1 cellular context compared by ENCODE assay signal in genomic region chr2:162574615-162575452, GRCh38.
A peak's percentile ranks its signal among the peaks of the same experiment; 100 is the strongest.
TF ChIP-seq lines count a peak whose summit lies in the region.

No MANE protein-coding gene starts in this region.

TF ChIP-seq in HepG2, 621 proteins besides CTCF, POLR2A, EP300 and RAD21 (continued from another document):
- TF ChIP-seq ZNF407 (CRISPR knock-in tag; IDR thresholded peaks at IDR 0.05; ENCODE audit: not compliant biosample characterization) (no peak), TCF7 (IDR thresholded peaks at IDR 0.05; ENCODE audit: low read depth) (peak; percentile 65), PITX1 (CRISPR knock-in tag; IDR thresholded peaks at IDR 0.05) (peak; percentile 73), GFI1 (CRISPR knock-in tag; IDR thresholded peaks at IDR 0.05; ENCODE audit: borderline replicate concordance) (peak; percentile 78), ZNF563 (CRISPR knock-in tag; IDR thresholded peaks at IDR 0.05) (no peak), TFDP1 (CRISPR knock-in tag; IDR thresholded peaks at IDR 0.05; ENCODE audit: borderline replicate concordance) (no peak), ATF1 (CRISPR knock-in tag; IDR thresholded peaks at IDR 0.05) (peak; percentile 61; the same call in 1 of the 2 replicates), GLI4 (CRISPR knock-in tag; IDR thresholded peaks at IDR 0.05; ENCODE audit: borderline replicate concordance) (peak; percentile 34; the same call in 1 of the 2 replicates), PAX8 (CRISPR knock-in tag; IDR thresholded peaks at IDR 0.05; ENCODE audit: borderline replicate concordance) (0 out of 2 replicates have a peak, but pooled peaks have one; percentile 8), MXI1 (IDR thresholded peaks at IDR 0.05; ENCODE audit: borderline replicate concordance, low read depth, low read length) (peak; percentile 27; the same call in 1 of the 3 replicates), KDM5A (IDR thresholded peaks at IDR 0.05; ENCODE audit: borderline replicate concordance, low read length) (no peak), BORCS8-MEF2B (CRISPR knock-in tag; IDR thresholded peaks at IDR 0.05) (peak; percentile 23; the same call in 1 of the 2 replicates), NR2F1 (CRISPR knock-in tag; IDR thresholded peaks at IDR 0.05) (peak; percentile 23 to 53; a peak in 3 of 4 replicates), SMARCE1 (IDR thresholded peaks at IDR 0.05; ENCODE audit: borderline replicate concordance) (no peak), ZNF367 (CRISPR knock-in tag; IDR thresholded peaks at IDR 0.05; ENCODE audit: borderline replicate concordance) (no peak), BCL3 (CRISPR knock-in tag; IDR thresholded peaks at IDR 0.05) (0 out of 2 replicates have a peak, but pooled peaks have one; percentile 30), ZNF317 (CRISPR knock-in tag; IDR thresholded peaks at IDR 0.05) (no peak), TCF7L2 (IDR thresholded peaks at IDR 0.05; ENCODE audit: low read depth, low read length) (no peak), CEBPG (CRISPR knock-in tag; IDR thresholded peaks at IDR 0.05) (peak; percentile 96), SNAPC4 (CRISPR knock-in tag; IDR thresholded peaks at IDR 0.05) (no peak), ZNF18 (CRISPR knock-in tag; IDR thresholded peaks at IDR 0.05; ENCODE audit: insufficient replicate concordance) (no peak), ZNF446 (CRISPR knock-in tag; IDR thresholded peaks at IDR 0.05) (no peak), FOXO1 (CRISPR knock-in tag; IDR thresholded peaks at IDR 0.05) (peak; percentile 73; the same call in 1 of the 2 replicates)
